ENCODE assay signal across 16 cellular contexts in the genomic region with DNA sequence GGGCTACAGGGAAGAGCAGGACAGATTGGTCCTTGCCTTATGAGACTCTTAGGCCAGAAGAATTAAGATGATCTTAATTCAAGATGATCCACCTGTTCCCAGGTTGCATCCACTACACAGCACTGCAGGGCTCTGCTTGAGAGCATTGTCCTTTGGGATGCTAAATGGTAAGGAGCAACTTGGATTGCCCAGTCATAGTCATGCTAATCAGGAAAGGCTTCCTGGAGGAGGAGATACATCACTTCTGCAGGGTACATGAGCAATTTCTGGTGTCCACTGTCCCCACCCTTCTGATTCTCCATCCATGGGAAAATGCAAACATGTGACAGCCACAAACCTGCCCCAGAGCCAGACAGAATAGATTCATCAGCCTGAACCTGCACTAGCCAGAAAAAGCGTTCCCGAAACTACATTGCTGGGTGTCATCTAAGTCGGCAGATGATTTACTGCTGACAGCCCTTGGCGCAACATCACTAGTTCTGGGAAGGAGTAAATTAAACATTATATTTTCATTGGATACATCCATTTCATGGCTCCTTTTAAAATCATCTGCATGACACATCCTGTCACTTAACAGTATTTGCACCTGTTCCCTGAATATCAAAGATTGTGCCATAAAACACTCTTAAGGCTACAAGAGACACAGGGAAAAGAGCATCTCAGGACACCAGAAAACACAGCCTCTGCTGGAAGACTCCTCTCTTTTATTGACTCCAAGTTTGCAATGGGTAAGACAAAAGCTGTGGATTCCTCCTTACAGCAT.
A peak's percentile ranks its signal among the peaks of the same experiment; 100 is the strongest.
DNase-seq lines count a peak whose midpoint lies in the region; ATAC-seq and TF ChIP-seq lines count a peak whose summit lies in the region.
"Had no signal": no experiment of that assay in that cellular context is flagged by ENCODE, and none has a peak within 500 bp of the region (broad histone marks: within the 10 kb centered on the region; RNA-seq: fewer than 3 reads in every experiment).

No MANE protein-coding gene starts in this region.

- peaks cover 2% of the 10 kb centered on the region; the same call in 1 of the 2 replicates for H3K9me2 ChIP-seq in GM23338 (ENCODE audit: insufficient read depth)

- H2AFZ ChIP-seq in GM23338, result no peak overlapping the region

- H3K9ac ChIP-seq in NT2/D1 (ENCODE audit: insufficient read length, low read depth) (no peak overlapping the region), iPS-20b (ENCODE audit: low read depth, low read length) (no peak overlapping the region; the same call in 1 of the 2 replicates)

- H3F3A ChIP-seq in GM23338 (replicated peaks; ENCODE audit: low read depth), result no peaks in the 10 kb centered on the region

- H3K9me3 Mint-ChIP-seq in GM23338, result no peaks in the 10 kb centered on the region
- H3K9me3 Mint-ChIP-seq in T-helper 2 cell treated with Interferon-gamma antibody and Interleukin-4, amounts not matched to agents 5 μg/mL and 100 μg/mL, for 36 hours, result no peaks in the 10 kb centered on the region

- H3K27me3 Mint-ChIP-seq in GM23338 (ENCODE audit: insufficient read depth, low read depth, poor library complexity), result peaks cover 5% of the 10 kb centered on the region
- no peaks in the 10 kb centered on the region for H3K27me3 Mint-ChIP-seq in T-helper 2 cell treated with Interferon-gamma antibody and Interleukin-4, amounts not matched to agents 5 μg/mL and 100 μg/mL, for 36 hours (ENCODE audit: low read depth)

- H3K4me1 ChIP-seq in GM23338 (ENCODE audit: insufficient read depth), result peaks cover 23% of the 10 kb centered on the region
- H3K4me1 ChIP-seq in NT2/D1 (ENCODE audit: insufficient read depth, insufficient read length), result peaks cover 3% of the 10 kb centered on the region
- H3K4me1 ChIP-seq in iPS-20b (ENCODE audit: insufficient read depth, low read length), result peaks cover 19% of the 10 kb centered on the region
- H3K4me1 ChIP-seq: Caco-2, SJSA1 had no signal

- no peaks in the 10 kb centered on the region for H4K20me1 ChIP-seq in GM23338 (replicated peaks; ENCODE audit: insufficient read depth)

- peak overlapping the region; percentile 65 for H3K4me2 ChIP-seq in GM23338

- H3K4me3 Mint-ChIP-seq in GM23338, result peak overlapping the region; percentile 3; the same call in 1 of the 3 replicates
- no peak overlapping the region for H3K4me3 Mint-ChIP-seq in T-helper 2 cell treated with Interferon-gamma antibody and Interleukin-4, amounts not matched to agents 5 μg/mL and 100 μg/mL, for 36 hours
- H3K4me3 Mint-ChIP-seq: B cell; CD4-positive, CD25-positive, alpha-beta regulatory T cell had no signal

- H3K36me3 Mint-ChIP-seq in GM23338 (ENCODE audit: low read depth), result no peaks in the 10 kb centered on the region
- no peaks in the 10 kb centered on the region for H3K36me3 Mint-ChIP-seq in T-helper 2 cell treated with Interferon-gamma antibody and Interleukin-4, amounts not matched to agents 5 μg/mL and 100 μg/mL, for 36 hours (ENCODE audit: low read depth)
- H3K36me3 Mint-ChIP-seq: CD4-positive, CD25-positive, alpha-beta regulatory T cell had no signal

- no peaks in the 10 kb centered on the region for H3K36me3 ChIP-seq in GM23338 (ENCODE audit: insufficient read depth)
- no peaks in the 10 kb centered on the region for H3K36me3 ChIP-seq in H7 (replicated peaks; ENCODE audit: control insufficient read depth, insufficient read depth, low read length)
- H3K36me3 ChIP-seq in NT2/D1 (ENCODE audit: insufficient read depth, insufficient read length, low read length), result no peaks in the 10 kb centered on the region
- no peaks in the 10 kb centered on the region for H3K36me3 ChIP-seq in iPS-20b (ENCODE audit: insufficient read depth, low read depth, low read length)
- no peaks in the 10 kb centered on the region for H3K36me3 ChIP-seq in WERI-Rb-1
- H3K36me3 ChIP-seq: SJSA1 had no signal

- no peak overlapping the region; the same call in 1 of the 2 replicates for H3K27ac ChIP-seq in GM23338 (ENCODE audit: low read depth)
- no peak overlapping the region for H3K27ac ChIP-seq in iPS-20b (ENCODE audit: low read length)
- no peak overlapping the region for H3K27ac ChIP-seq in WERI-Rb-1
- H3K27ac ChIP-seq: SJSA1 had no signal

- ATAC-seq in GM23338, result peak; percentile 95
- ATAC-seq: HepG2 had no signal

- peak overlapping the region; percentile 14; the same call in 1 of the 2 replicates for H3K27ac Mint-ChIP-seq in GM23338
- no peak overlapping the region for H3K27ac Mint-ChIP-seq in T-helper 2 cell treated with Interferon-gamma antibody and Interleukin-4, amounts not matched to agents 5 μg/mL and 100 μg/mL, for 36 hours
- H3K27ac Mint-ChIP-seq: B cell had no signal

- TF ChIP-seq CTCF in GM23338 (conservative IDR thresholded peaks at IDR 0.05; ENCODE audit: low read depth in 2 of 2) (no peak), WERI-Rb-1 (IDR thresholded peaks at IDR 0.05; ENCODE audit: low read depth, low read length) (no peak)

- DNase-seq in GM23338 (ENCODE audit: low spot score) (peak; percentile 60), H7 (peak; percentile 41), NT2/D1 (ENCODE audit: low read depth, low spot score) (peak; percentile 63), KBM-7 (no peak), WERI-Rb-1 (no peak)
- DNase-seq in T-helper 2 cell treated with Interferon-gamma antibody and Interleukin-4, amounts not matched to agents 5 μg/mL and 100 μg/mL, for 36 hours (ENCODE audit: low spot score), result no peak
- DNase-seq: Caco-2; CD4-positive, CD25-positive, alpha-beta regulatory T cell; DMS153; NCI-H1048; NCI-H1930; NCI-H748 treated with DMSO at 0.1 percent for 48 hours had no signal

- H3K4me3 ChIP-seq in GM23338 (no peak overlapping the region), H7 (ENCODE audit: insufficient read depth, low read depth, low read length) (no peak overlapping the region), NT2/D1 (ENCODE audit: insufficient read length, low read depth) (no peak overlapping the region), iPS-20b (ENCODE audit: low read length) (peak overlapping the region; percentile 18), WERI-Rb-1 (ENCODE audit: low read depth, low read length) (no peak overlapping the region)
- H3K4me3 ChIP-seq: SJSA1 had no signal

- H3K4me1 Mint-ChIP-seq in GM23338, result peaks cover 24% of the 10 kb centered on the region
- peaks cover 34% of the 10 kb centered on the region for H3K4me1 Mint-ChIP-seq in T-helper 2 cell treated with Interferon-gamma antibody and Interleukin-4, amounts not matched to agents 5 μg/mL and 100 μg/mL, for 36 hours (ENCODE audit: low read depth)

- no peaks in the 10 kb centered on the region for H3K79me2 ChIP-seq in GM23338 (replicated peaks; ENCODE audit: insufficient read depth)

- H3K27me3 ChIP-seq in GM23338 (ENCODE audit: insufficient read depth) (no peaks in the 10 kb centered on the region), H7 (ENCODE audit: control insufficient read depth, insufficient read depth, low read length) (no peaks in the 10 kb centered on the region), NT2/D1 (ENCODE audit: insufficient read depth, insufficient read length) (no peaks in the 10 kb centered on the region), iPS-20b (ENCODE audit: insufficient read depth, low read length) (no peaks in the 10 kb centered on the region), WERI-Rb-1 (ENCODE audit: insufficient read depth, low read depth, severe bottlenecking) (peaks cover 82% of the 10 kb centered on the region)
- H3K27me3 ChIP-seq: SJSA1 had no signal

- in situ Hi-C loops in KBM-7 (cut with MboI; ENCODE audit: low pct_unique_long_range_greater_than_20kb, low sequenced_read_pairs), result no loop called here

- H3K9me3 ChIP-seq in NT2/D1 (ENCODE audit: insufficient read depth, low read length), result no peaks in the 10 kb centered on the region
- H3K9me3 ChIP-seq in iPS-20b (ENCODE audit: insufficient read depth, low read depth, low read length), result no peaks in the 10 kb centered on the region
- no peaks in the 10 kb centered on the region for H3K9me3 ChIP-seq in WERI-Rb-1 (ENCODE audit: severe bottlenecking)
- H3K9me3 ChIP-seq: Caco-2, SJSA1 had no signal

TF ChIP-seq in GM23338, 12 proteins besides CTCF, POLR2A, EP300 and RAD21 (continues in another document):
- TF ChIP-seq EZH2phosphoT487 (IDR thresholded peaks at IDR 0.05; ENCODE audit: unreplicated experiment) (no peak), NANOG (IDR thresholded peaks at IDR 0.05; ENCODE audit: borderline replicate concordance) (peak; percentile 64)

Comparison
In these comparisons a context has a peak if more than half of its experiments do, and no peak if none do; other contexts are left out.
1. DNase-seq: peak in GM23338 (single experiment), H7 (single experiment) and NT2/D1 (single experiment); none in KBM-7 (single experiment), WERI-Rb-1 (single experiment) and T-helper 2 cell treated with Interferon-gamma antibody and Interleukin-4, amounts not matched to agents 5 μg/mL and 100 μg/mL, for 36 hours (single experiment).